ENCODE assay signal across 12 cellular contexts in genomic region chr2:10449838-10450691, GRCh38. TPM values are rescaled to one million over a fixed set of nuclear protein-coding genes. Genes with fewer than 3 reads are reported as not detected.
DNase-seq lines count a peak whose midpoint lies in the region; TF ChIP-seq lines count a peak whose summit lies in the region.
"Had no signal": no experiment of that assay in that cellular context is flagged by ENCODE, and none has a peak within 500 bp of the region (broad histone marks: within the 10 kb centered on the region; RNA-seq: fewer than 3 reads in every experiment).

No MANE protein-coding gene starts in this region.

- peaks cover 14 to 60% (median 38%) of the 10 kb centered on the region in 4 donors for H3K4me1 ChIP-seq in transverse colon
- peaks cover 0 to 56% (median 45%) of the 10 kb centered on the region in 4 donors for H3K4me1 ChIP-seq in tibial artery

- H3K9me3 Mint-ChIP-seq in activated naive CD4-positive, alpha-beta T cell treated with anti-CD3 and anti-CD28 coated beads for 36 hours, result no peaks in the 10 kb centered on the region
- no peaks in the 10 kb centered on the region for H3K9me3 Mint-ChIP-seq in activated CD4-positive, alpha-beta memory T cell treated with anti-CD3 and anti-CD28 coated beads for 36 hours
- H3K9me3 Mint-ChIP-seq: stimulated activated naive B cell treated with anti-CD40 and anti-IgM and Interleukin-4, amounts not matched to agents 10 μg/mL and 1 μg/mL and 100 μg/mL, for 72 hours had no signal

- TF ChIP-seq CTCF in transverse colon (IDR thresholded peaks at IDR 0.05), result peak in 1 of 5 experiments; percentile 16
- no peak for TF ChIP-seq CTCF in tibial artery (IDR thresholded peaks at IDR 0.05)

- no peaks in the 10 kb centered on the region for H3K9me3 ChIP-seq in transverse colon
- H3K9me3 ChIP-seq in tibial artery, result no peaks in the 10 kb centered on the region
- H3K9me3 ChIP-seq: prostate gland had no signal

- H3K4me1 Mint-ChIP-seq in activated naive CD4-positive, alpha-beta T cell treated with anti-CD3 and anti-CD28 coated beads for 36 hours (ENCODE audit: low read depth), result peaks cover 40% of the 10 kb centered on the region
- peaks cover 33% of the 10 kb centered on the region for H3K4me1 Mint-ChIP-seq in activated CD4-positive, alpha-beta memory T cell treated with anti-CD3 and anti-CD28 coated beads for 36 hours (ENCODE audit: low read depth)

- peak overlapping the region in 1 of 4 donors; percentile 55 for H3K4me3 ChIP-seq in transverse colon
- peak overlapping the region in 1 of 2 donors; percentile 78 for H3K4me3 ChIP-seq in tibial artery

- H3K27ac ChIP-seq in transverse colon, result peak overlapping the region; percentile 94 to 98 (median 96)
- no peak overlapping the region for H3K27ac ChIP-seq in tibial artery

- WGBS in transverse colon (ENCODE audit: low coverage in 1 of 2), 2 donors, result 20 to 65% methylated on average over 10 to 21 of the region's 22 CpGs

- CTCF ChIA-PET in activated naive CD4-positive, alpha-beta T cell treated with anti-CD3 and anti-CD28 coated beads for 36 hours (lab: Charles Lee), result interaction anchor here (0.6 kb wide), 1 partner anchor 12 kb away, joined by 5 read pairs; no protein-coding TSS in a partner anchor
- CTCF ChIA-PET in activated CD4-positive, alpha-beta memory T cell treated with anti-CD3 and anti-CD28 coated beads for 36 hours (lab: Charles Lee), result interaction anchor here (1.3 to 1.4 kb wide), 2 partner anchors 42 to 377 kb away, joined by 3 read pairs; no protein-coding TSS in a partner anchor

- intact Hi-C loops in activated naive CD4-positive, alpha-beta T cell treated with anti-CD3 and anti-CD28 coated beads for 36 hours (cut with micrococcal nuclease), result loop anchor here (1.0 to 5.0 kb wide), 8 partner anchors 42 to 1302 kb away; partner anchors contain the start of genes GRHL1, PDIA6 and TAF1B
- intact Hi-C loops in activated CD4-positive, alpha-beta memory T cell treated with anti-CD3 and anti-CD28 coated beads for 36 hours (cut with micrococcal nuclease), result loop anchor here (2.0 to 10.0 kb wide), 4 partner anchors 95 to 665 kb away; partner anchors contain the start of gene HPCAL1
- intact Hi-C loops in transverse colon (cut with DNase I; ENCODE audit: low total_unique reads), result no loop called here
- intact Hi-C loops in tibial artery (cut with DNase I; ENCODE audit: low total_unique reads), result loop anchor here (10.0 kb wide), 1 partner anchor 705 kb away; the partner anchor contains the start of gene SLC66A3

- in situ Hi-C loops in transverse colon (cut with MboI; ENCODE audit: low pct_ligation_motif_present in 1 of 4, low pct_unique_long_range_greater_than_20kb in 1 of 4, low sequenced_read_pairs in 3 of 4), result loop anchor here in 2 of 4 donors (25.0 kb wide), 2 partner anchors 187 to 613 kb away; partner anchors contain the start of gene TAF1B (in 1 of the 2)

- H3K27me3 ChIP-seq in transverse colon (no peaks in the 10 kb centered on the region), tibial artery (no peaks in the 10 kb centered on the region)

- no peak overlapping the region for H3K27ac Mint-ChIP-seq in activated naive CD4-positive, alpha-beta T cell treated with anti-CD3 and anti-CD28 coated beads for 36 hours
- H3K27ac Mint-ChIP-seq in activated CD4-positive, alpha-beta memory T cell treated with anti-CD3 and anti-CD28 coated beads for 36 hours, result peak overlapping the region; percentile 14

- no peak for DNase-seq in activated naive CD4-positive, alpha-beta T cell treated with anti-CD3 and anti-CD28 coated beads for 36 hours
- no peak for DNase-seq in activated naive CD4-positive, alpha-beta T cell treated with Interleukin-2 at 50 U/mL for 16 hours
- no peak for DNase-seq in activated CD4-positive, alpha-beta memory T cell treated with anti-CD3 and anti-CD28 coated beads for 36 hours
- DNase-seq in kidney tubule cell (ENCODE audit: low spot score) (peak; percentile 64), transverse colon (peak; percentile 86), DMS153 (lab: John Stamatoyannopoulos, UW) (no peak), NCI-H446 treated with DMSO at 0.1 percent for 48 hours (lab: John Stamatoyannopoulos, UW) (no peak), tibial artery (no peak)
- DNase-seq: activated CD4-positive, CD25-positive, alpha-beta regulatory T cell treated with anti-CD3 and anti-CD28 coated beads, Interleukin-2, amount 50 U/mL, for 72 hours; NCI-H2171; stimulated activated naive B cell treated with anti-CD40 and anti-IgM and Interleukin-4, amounts not matched to agents 10 μg/mL and 1 μg/mL and 100 μg/mL, for 72 hours had no signal

- peak; percentile 87 for TF ChIP-seq POLR2A in transverse colon (IDR thresholded peaks at IDR 0.05)

- H3K36me3 ChIP-seq in transverse colon (no peaks in the 10 kb centered on the region), tibial artery (no peaks in the 10 kb centered on the region)
- H3K36me3 ChIP-seq: prostate gland had no signal

- POLR2A ChIA-PET in activated CD4-positive, alpha-beta memory T cell treated with anti-CD3 and anti-CD28 coated beads for 36 hours (lab: Charles Lee), result interaction anchor here (0.6 to 3.0 kb wide), 4 partner anchors 15 to 329 kb away, joined by 3 to 19 read pairs (median 6); no protein-coding TSS in a partner anchor

- no peaks in the 10 kb centered on the region for H3K27me3 Mint-ChIP-seq in activated naive CD4-positive, alpha-beta T cell treated with anti-CD3 and anti-CD28 coated beads for 36 hours (ENCODE audit: low read depth)
- no peaks in the 10 kb centered on the region for H3K27me3 Mint-ChIP-seq in activated CD4-positive, alpha-beta memory T cell treated with anti-CD3 and anti-CD28 coated beads for 36 hours
- H3K27me3 Mint-ChIP-seq: stimulated activated naive B cell treated with anti-CD40 and anti-IgM and Interleukin-4, amounts not matched to agents 10 μg/mL and 1 μg/mL and 100 μg/mL, for 72 hours had no signal

- peaks cover 18% of the 10 kb centered on the region for H3K36me3 Mint-ChIP-seq in activated naive CD4-positive, alpha-beta T cell treated with anti-CD3 and anti-CD28 coated beads for 36 hours (ENCODE audit: low read depth)
- H3K36me3 Mint-ChIP-seq in activated CD4-positive, alpha-beta memory T cell treated with anti-CD3 and anti-CD28 coated beads for 36 hours, result peaks cover 7% of the 10 kb centered on the region

- peak overlapping the region; percentile 80 for H3K4me3 Mint-ChIP-seq in activated naive CD4-positive, alpha-beta T cell treated with anti-CD3 and anti-CD28 coated beads for 36 hours
- peak overlapping the region; percentile 76 for H3K4me3 Mint-ChIP-seq in activated CD4-positive, alpha-beta memory T cell treated with anti-CD3 and anti-CD28 coated beads for 36 hours

- no peak for TF ChIP-seq EP300 in transverse colon (IDR thresholded peaks at IDR 0.05; ENCODE audit: low read depth)

RNA-seq across cellular contexts. Expression of gene ODC1, which starts 1.9 kb away (rescaled TPM):
- 100 to 1,000 TPM; 174 to 177 TPM for total RNA-seq in activated naive CD4-positive, alpha-beta T cell treated with anti-CD3 and anti-CD28 coated beads for 36 hours
- 100 to 1,000 TPM; 138 to 142 TPM for total RNA-seq in activated CD4-positive, alpha-beta memory T cell treated with anti-CD3 and anti-CD28 coated beads for 36 hours
- 10 to 100 TPM; 36.2 to 75.2 (median 43.2) TPM for total RNA-seq in transverse colon

Comparison
In these comparisons a context has a peak if more than half of its experiments do, and no peak if none do; other contexts are left out.
1. DNase-seq: peak in kidney tubule cell (single experiment) and transverse colon (single experiment); none in activated naive CD4-positive, alpha-beta T cell treated with anti-CD3 and anti-CD28 coated beads for 36 hours (single experiment), activated naive CD4-positive, alpha-beta T cell treated with Interleukin-2 at 50 U/mL for 16 hours (single experiment), activated CD4-positive, alpha-beta memory T cell treated with anti-CD3 and anti-CD28 coated beads for 36 hours (single experiment), DMS153 (single experiment), NCI-H446 treated with DMSO at 0.1 percent for 48 hours (single experiment) and tibial artery (0 of 2).
2. H3K27ac ChIP-seq: peak in transverse colon (4 of 4); none in tibial artery (0 of 2).